1 cellular context compared by ENCODE assay signal in the genomic region with DNA sequence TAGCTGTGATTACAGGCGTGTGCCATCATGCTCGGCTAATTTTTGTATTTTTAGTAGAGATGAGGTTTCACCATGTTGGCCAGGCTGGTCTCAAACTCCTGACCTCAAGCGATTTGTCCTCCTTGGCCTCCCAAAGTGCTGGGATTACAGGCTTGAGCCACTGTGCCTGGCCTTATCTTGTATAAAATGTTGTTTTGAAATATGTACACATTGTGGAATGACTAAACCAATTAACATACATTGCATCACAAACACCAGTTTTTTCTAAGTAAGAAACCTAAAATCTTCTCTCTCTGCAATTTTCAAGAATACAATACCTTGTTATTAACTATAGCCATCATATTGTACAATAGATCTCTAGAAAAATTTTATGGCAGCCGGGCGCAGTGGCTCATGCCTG.
TF ChIP-seq lines count a peak whose summit lies in the region.
"Not testable (repeated sequence)": the region's sequence is repeated elsewhere in the genome, so short reads cannot be mapped to it uniquely, and the experiment has no call there.

No MANE protein-coding gene starts in this region.

TF ChIP-seq in K562, 482 proteins besides CTCF, POLR2A, EP300 and RAD21:
- TF ChIP-seq CEBPG (CRISPR knock-in tag; IDR thresholded peaks at IDR 0.05): peak; percentile 23; the same call in 1 of the 2 replicates
- TF ChIP-seq CEBPG (tag; conservative IDR thresholded peaks at IDR 0.05 in 1 of 2, IDR thresholded peaks at IDR 0.05 in 1 of 2): peak in 1 of 2 experiments; percentile 90; a peak in 2 of 4 replicates
- TF ChIP-seq, protein P1, sequence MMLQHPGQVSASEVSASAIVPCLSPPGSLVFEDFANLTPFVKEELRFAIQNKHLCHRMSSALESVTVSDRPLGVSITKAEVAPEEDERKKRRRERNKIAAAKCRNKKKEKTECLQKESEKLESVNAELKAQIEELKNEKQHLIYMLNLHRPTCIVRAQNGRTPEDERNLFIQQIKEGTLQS (IDR thresholded peaks at IDR 0.05): peak; percentile 59
- TF ChIP-seq, protein P1 (CRISPR knock-in tag; conservative IDR thresholded peaks at IDR 0.05): not testable (repeated sequence)
- TF ChIP-seq CBFA2T3 (IDR thresholded peaks at IDR 0.05): 0 out of 2 replicates have a peak, but pooled peaks have one; percentile 3
- peak; percentile 69 for TF ChIP-seq CEBPB (tag; IDR thresholded peaks at IDR 0.05)
